ENCODE assay signal across 36 cellular contexts in the genomic region with DNA sequence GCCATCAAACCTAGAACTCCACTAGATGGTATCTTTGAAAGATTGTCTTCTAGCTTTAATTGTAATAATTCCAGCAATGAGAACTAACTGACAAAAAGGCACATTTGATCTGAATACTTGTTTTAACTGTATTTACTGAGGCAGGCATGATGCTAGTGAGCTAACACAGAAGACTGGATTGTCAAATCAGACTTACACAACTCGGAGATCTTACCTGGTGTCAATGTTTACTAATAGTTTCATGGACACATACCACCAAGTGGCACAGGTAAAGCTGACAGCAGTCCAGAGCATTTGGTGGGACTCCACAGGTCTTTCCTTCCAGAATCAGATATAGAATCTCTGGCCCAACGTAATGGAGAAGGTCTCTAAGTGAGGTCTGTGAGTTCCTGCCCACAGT.
A peak's percentile ranks its signal among the peaks of the same experiment; 100 is the strongest.
DNase-seq lines count a peak whose midpoint lies in the region; ATAC-seq, FAIRE-seq and TF ChIP-seq lines count a peak whose summit lies in the region.
"Had no signal": no experiment of that assay in that cellular context is flagged by ENCODE, and none has a peak within 500 bp of the region (broad histone marks: within the 10 kb centered on the region; RNA-seq: fewer than 3 reads in every experiment).

No MANE protein-coding gene starts in this region.

- no peak overlapping the region for H3K9ac ChIP-seq in liver (ENCODE audit: low read depth in 1 of 2, low read length in 2 of 2)
- H3K9ac ChIP-seq in HepG2 (ENCODE audit: insufficient read depth, low read depth, low read length), result no peak overlapping the region
- H3K9ac ChIP-seq: BLaER1; BLaER1 treated with 17β-estradiol and CSF1 and Interleukin-3, amounts not matched to agents 10 nM and 100 nM had no signal

- H3K27me3 ChIP-seq in liver (ENCODE audit: control insufficient read depth in 4 of 4, insufficient read depth in 4 of 4, low read length in 3 of 4), result no peaks in the 10 kb centered on the region
- H3K27me3 ChIP-seq in HepG2 (ENCODE audit: control insufficient read depth in 1 of 2, insufficient read depth in 2 of 2, low read length in 2 of 2), result no peaks in the 10 kb centered on the region
- no peaks in the 10 kb centered on the region for H3K27me3 ChIP-seq in Caco-2 (replicated peaks; ENCODE audit: control insufficient read depth, insufficient read depth, low read length)
- H3K27me3 ChIP-seq in right lobe of liver, result no peaks in the 10 kb centered on the region
- H3K27me3 ChIP-seq: BE2C; BLaER1; BLaER1 treated with 17β-estradiol and CSF1 and Interleukin-3, amounts not matched to agents 10 nM and 100 nM had no signal

- no peak for DNase-seq in HepG2 (ENCODE audit: low spot score)
- DNase-seq in Caco-2, result no peak
- DNase-seq in left lobe of liver (ENCODE audit: low spot score), result no peak
- DNase-seq in right lobe of liver, result no peak
- no peak for DNase-seq in GM19238 (ENCODE audit: insufficient read length, low spot score)
- DNase-seq: 8988T; ACHN; AML-193; BE2C; C1 segment of cervical spinal cord; Calu3; CD4-positive, alpha-beta memory T cell; CD4-positive, alpha-beta T cell; CD4-positive, CD25-positive, alpha-beta regulatory T cell; CD8-positive, alpha-beta memory T cell; CD8-positive, alpha-beta T cell; COR-L47; DMS 273 treated with DMSO at 0.1 percent for 48 hours; DMS153; DMS53; DMS79; DMS79 treated with DMSO at 0.1 percent for 48 hours; DND-41; EL had no signal

- H3K4me2 ChIP-seq in HepG2 (ENCODE audit: low read depth, low read length), result no peak overlapping the region
- H3K4me2 ChIP-seq: A549; BLaER1; BLaER1 treated with 17β-estradiol and CSF1 and Interleukin-3, amounts not matched to agents 10 nM and 100 nM had no signal

- no peaks in the 10 kb centered on the region for H4K20me1 ChIP-seq in HepG2 (ENCODE audit: insufficient read depth, low read length)
- H4K20me1 ChIP-seq: BLaER1; BLaER1 treated with 17β-estradiol and CSF1 and Interleukin-3, amounts not matched to agents 10 nM and 100 nM had no signal

- H3K9me3 Mint-ChIP-seq in Caco-2 (ENCODE audit: unreplicated experiment), result peaks cover 18% of the 10 kb centered on the region

- in situ Hi-C loops in HepG2 (cut with HindIII; ENCODE audit: extremely low pct_ligation_motif_present, low pct_unique_long_range_greater_than_20kb), result no loop called here

- TF ChIP-seq POLR2A in HepG2 (IDR thresholded peaks at IDR 0.05; ENCODE audit: insufficient read depth in 1 of 2, low read depth in 2 of 2, low read length in 2 of 2), result no peak
- TF ChIP-seq POLR2A in right lobe of liver (IDR thresholded peaks at IDR 0.05), result no peak

- H3K36me3 Mint-ChIP-seq in Caco-2 (ENCODE audit: insufficient read depth, unreplicated experiment), result no peaks in the 10 kb centered on the region
- H3K36me3 Mint-ChIP-seq: CD14-positive monocyte; CD4-positive, alpha-beta memory T cell; CD4-positive, CD25-positive, alpha-beta regulatory T cell; CD8-positive, alpha-beta memory T cell; CD8-positive, alpha-beta T cell had no signal

- POLR2A ChIA-PET in HepG2 (lab: Yijun Ruan, JAX) (no interaction called here), Caco-2 (lab: Charles Lee) (no interaction called here)

- TF ChIP-seq RAD21 in liver (IDR thresholded peaks at IDR 0.05), result no peak
- TF ChIP-seq RAD21 in HepG2 (CRISPR knock-in tag; IDR thresholded peaks at IDR 0.05), result no peak

- H3K9me3 ChIP-seq in liver (ENCODE audit: control insufficient read depth in 4 of 4, low read length in 3 of 4), result peaks cover 0 to 6% (median 0%) of the 10 kb centered on the region in 4 donors
- peaks cover 52% of the 10 kb centered on the region for H3K9me3 ChIP-seq in HepG2 (ENCODE audit: low read length)
- no peaks in the 10 kb centered on the region for H3K9me3 ChIP-seq in Caco-2
- H3K9me3 ChIP-seq in right lobe of liver, result no peaks in the 10 kb centered on the region
- H3K9me3 ChIP-seq: BE2C had no signal

- H3K36me3 ChIP-seq in liver (ENCODE audit: control insufficient read depth in 4 of 4, insufficient read depth in 3 of 4, low read depth in 1 of 4, low read length in 3 of 4) (no peaks in the 10 kb centered on the region), HepG2 (replicated peaks in 1 of 2; ENCODE audit: control insufficient read depth in 1 of 2, insufficient read depth in 2 of 2, low read length in 2 of 2) (no peaks in the 10 kb centered on the region), Caco-2 (ENCODE audit: control insufficient read depth, insufficient read depth, low read length) (no peaks in the 10 kb centered on the region), right lobe of liver (no peaks in the 10 kb centered on the region)
- H3K36me3 ChIP-seq: BE2C; BLaER1; BLaER1 treated with 17β-estradiol and CSF1 and Interleukin-3, amounts not matched to agents 10 nM and 100 nM had no signal

- H3K79me2 ChIP-seq in HepG2 (ENCODE audit: insufficient read depth, low read length), result no peaks in the 10 kb centered on the region

- BruUV-seq in HepG2 (replicated peaks; lab: Mats Ljungman, UMichigan) (no TSS peak), Caco-2 (replicated peaks; lab: Mats Ljungman, UMichigan) (no TSS peak)

- H3K4me3 Mint-ChIP-seq in Caco-2 (ENCODE audit: unreplicated experiment), result no peak overlapping the region
- H3K4me3 Mint-ChIP-seq: B cell; CD14-positive monocyte; CD4-positive, alpha-beta memory T cell; CD4-positive, alpha-beta T cell; CD4-positive, CD25-positive, alpha-beta regulatory T cell; CD8-positive, alpha-beta memory T cell; CD8-positive, alpha-beta T cell had no signal

- H3K27me3 Mint-ChIP-seq in Caco-2 (ENCODE audit: insufficient read depth, unreplicated experiment), result no peaks in the 10 kb centered on the region
- H3K27me3 Mint-ChIP-seq: B cell; CD4-positive, alpha-beta memory T cell; CD4-positive, alpha-beta T cell; CD4-positive, CD25-positive, alpha-beta regulatory T cell; CD8-positive, alpha-beta memory T cell had no signal

- ATAC-seq in HepG2, result no peak
- peak; percentile 46 for ATAC-seq in left lobe of liver
- ATAC-seq in right lobe of liver, result peak; percentile 37 to 60 (median 51)
- no peak for ATAC-seq in HG02840 (IDR thresholded peaks at IDR 0.05; ENCODE audit: low FRiP score, unreplicated experiment)
- ATAC-seq in GM18861 (IDR thresholded peaks at IDR 0.05; ENCODE audit: unreplicated experiment), result no peak
- ATAC-seq: A549; CD8-positive, alpha-beta T cell had no signal

- TF ChIP-seq EP300 in HepG2 (IDR thresholded peaks at IDR 0.05; ENCODE audit: low read depth in 2 of 2, low read length in 2 of 2) (no peak), HepG2 (CRISPR knock-in tag; IDR thresholded peaks at IDR 0.05; ENCODE audit: borderline replicate concordance) (no peak)

- intact Hi-C loops in HepG2 (cut with micrococcal nuclease; ENCODE audit: unreplicated experiment), result no loop called here
- intact Hi-C loops in Caco-2 (cut with micrococcal nuclease; ENCODE audit: unreplicated experiment), result no loop called here
- intact Hi-C loops in right lobe of liver (cut with DNase I), result no loop called here

- H3K27ac ChIP-seq in liver (ENCODE audit: low read depth in 1 of 2, low read length in 2 of 2) (peak overlapping the region; percentile 71 to 83), HepG2 (ENCODE audit: extremely low read length, insufficient read depth, low read length) (no peak overlapping the region), right lobe of liver (peak overlapping the region; percentile 3 to 27 (median 17))
- H3K27ac ChIP-seq: 22Rv1; A549; BLaER1; BLaER1 treated with 17β-estradiol and CSF1 and Interleukin-3, amounts not matched to agents 10 nM and 100 nM; C4-2B had no signal

- no peak for FAIRE-seq in HepG2 (lab: Jason Lieb, UNC)
- FAIRE-seq: A204.1, A549, D721Med had no signal

- no peak overlapping the region for H2AFZ ChIP-seq in HepG2 (ENCODE audit: low read length)

- TF ChIP-seq CTCF in liver (IDR thresholded peaks at IDR 0.05; ENCODE audit: low read depth, low read length, missing input control) (no peak), HepG2 (CRISPR knock-in tag; IDR thresholded peaks at IDR 0.05) (no peak), Caco-2 (IDR thresholded peaks at IDR 0.05; ENCODE audit: insufficient read depth in 1 of 2, low read depth in 1 of 2, low read length in 1 of 2, severe bottlenecking in 1 of 2, unreplicated experiment in 1 of 2) (no peak), right lobe of liver (IDR thresholded peaks at IDR 0.05) (no peak)

- peaks cover 6 to 15% (median 9%) of the 10 kb centered on the region in 4 donors for H3K4me1 ChIP-seq in liver (ENCODE audit: control insufficient read depth in 4 of 4, insufficient read depth in 4 of 4, low read length in 3 of 4)
- no peaks in the 10 kb centered on the region for H3K4me1 ChIP-seq in HepG2 (ENCODE audit: insufficient read depth, low read length)
- H3K4me1 ChIP-seq in Caco-2, result peaks cover 9% of the 10 kb centered on the region
- peaks cover 0 to 26% (median 7%) of the 10 kb centered on the region in 4 donors for H3K4me1 ChIP-seq in right lobe of liver
- H3K4me1 ChIP-seq: A549; BE2C; BLaER1; BLaER1 treated with 17β-estradiol and CSF1 and Interleukin-3, amounts not matched to agents 10 nM and 100 nM had no signal

- 52% methylated on average over 2 of the region's 2 CpGs for WGBS in liver
- 0% methylated on average over 1 of the region's 2 CpGs for WGBS in HepG2 (ENCODE audit: low lambda C conversion rate)
- WGBS in right lobe of liver (ENCODE audit: insufficient coverage, low coverage, low lambda C conversion rate, missing lambda C conversion rate), result 29% methylated on average over 2 of the region's 2 CpGs

- H3K4me3 ChIP-seq in liver (ENCODE audit: low read depth in 1 of 3, low read length in 3 of 3) (no peak overlapping the region), HepG2 (replicated peaks in 1 of 3; ENCODE audit: insufficient read depth in 1 of 3, low read depth in 2 of 3, low read length in 3 of 3) (no peak overlapping the region), Caco-2 (ENCODE audit: low read depth, low read length) (no peak overlapping the region), right lobe of liver (no peak overlapping the region)
- H3K4me3 ChIP-seq: A549; BLaER1; BLaER1 treated with 17β-estradiol and CSF1 and Interleukin-3, amounts not matched to agents 10 nM and 100 nM had no signal

- CTCF ChIA-PET in HepG2 (lab: Yijun Ruan, JAX; ENCODE audit: low intra/inter-chr PET ratio, low total read pairs), result no interaction called here
- CTCF ChIA-PET in Caco-2 (lab: Charles Lee), result no interaction called here

- H3K4me1 Mint-ChIP-seq in Caco-2 (ENCODE audit: low read depth, unreplicated experiment), result no peaks in the 10 kb centered on the region
- H3K4me1 Mint-ChIP-seq: B cell; CD14-positive monocyte; CD4-positive, alpha-beta memory T cell; CD4-positive, CD25-positive, alpha-beta regulatory T cell; CD8-positive, alpha-beta memory T cell had no signal

- peak overlapping the region; percentile 64 for H3K27ac Mint-ChIP-seq in Caco-2 (ENCODE audit: unreplicated experiment)
- H3K27ac Mint-ChIP-seq: B cell; CD14-positive monocyte; CD4-positive, alpha-beta memory T cell; CD4-positive, alpha-beta T cell; CD4-positive, CD25-positive, alpha-beta regulatory T cell; CD8-positive, alpha-beta memory T cell; CD8-positive, alpha-beta T cell had no signal

TF ChIP-seq in HepG2, 621 proteins besides CTCF, POLR2A, EP300 and RAD21 (continues in another document):
- TF ChIP-seq RBFOX2 (IDR thresholded peaks at IDR 0.05; ENCODE audit: low read depth, low read length) (no peak), YEATS4 (CRISPR knock-in tag; IDR thresholded peaks at IDR 0.05; ENCODE audit: borderline replicate concordance) (no peak), TAF15 (IDR thresholded peaks at IDR 0.05; ENCODE audit: low read depth, low read length, poor library complexity, severe bottlenecking) (no peak), CAMTA2 (CRISPR knock-in tag; IDR thresholded peaks at IDR 0.05; ENCODE audit: borderline replicate concordance) (no peak)

Comparison
In these comparisons a context has a peak if more than half of its experiments do, and no peak if none do; other contexts are left out.
1. ATAC-seq: peak in left lobe of liver (single experiment) and right lobe of liver (4 of 4); none in HepG2 (single experiment), HG02840 (single experiment) and GM18861 (single experiment).